ENCODE assay signal across 1 cellular context in genomic region chr14:50396636-50397460, GRCh38.
TF ChIP-seq lines count a peak whose summit lies in the region.

CDKL1 (minus strand) TSS chr14:50396881; CDS start chr14:50395868, 1,013 bp downstream.

TF ChIP-seq in WTC11, 78 proteins besides CTCF, POLR2A, EP300 and RAD21 (continued from another document):
- TF ChIP-seq ZNF121 (CRISPR knock-in tag; IDR thresholded peaks at IDR 0.05), result no peak
- peak; percentile 85 for TF ChIP-seq E2F4 (CRISPR knock-in tag; IDR thresholded peaks at IDR 0.05; ENCODE audit: borderline replicate concordance, low read depth)
- no peak for TF ChIP-seq ZNF138 (CRISPR knock-in tag; conservative IDR thresholded peaks at IDR 0.05)
